11 cellular contexts compared by ENCODE assay signal in the genomic region with DNA sequence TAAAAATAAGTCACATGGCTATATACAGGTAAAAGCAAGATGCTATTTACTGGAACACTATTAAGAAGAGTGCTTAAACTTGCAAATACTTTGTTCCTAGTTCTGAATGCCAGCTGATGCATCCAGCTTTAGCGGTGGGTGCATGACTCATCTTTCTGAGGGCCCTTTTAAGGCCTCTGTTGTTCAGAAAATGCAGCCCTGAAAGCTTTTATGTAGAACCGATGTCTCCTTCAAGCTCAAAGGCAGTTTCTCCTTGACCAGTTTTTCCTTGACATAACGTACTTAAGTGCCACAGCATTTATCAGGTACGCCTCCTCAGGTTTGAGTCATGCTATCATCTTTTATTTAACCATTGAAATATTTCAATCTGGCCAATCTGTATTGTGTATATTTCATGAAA.
A peak's percentile ranks its signal among the peaks of the same experiment; 100 is the strongest.
DNase-seq lines count a peak whose midpoint lies in the region; ATAC-seq and TF ChIP-seq lines count a peak whose summit lies in the region.
"Had no signal": no experiment of that assay in that cellular context is flagged by ENCODE, and none has a peak within 500 bp of the region (broad histone marks: within the 10 kb centered on the region; RNA-seq: fewer than 3 reads in every experiment).

No MANE protein-coding gene starts in this region.

- peak overlapping the region; percentile 34 for H3K4me2 ChIP-seq in osteoblast (ENCODE audit: insufficient read depth, low read length)

- ATAC-seq in esophagus mucosa = peak; percentile 37
- ATAC-seq: activated CD4-positive, alpha-beta T cell treated with anti-CD3 and anti-CD28 coated beads for 36 hours had no signal

- peaks cover 11% of the 10 kb centered on the region for H3K4me1 ChIP-seq in osteoblast (ENCODE audit: insufficient read depth, low read length)
- H3K4me1 ChIP-seq in esophagus squamous epithelium = peaks cover 0 to 14% (median 0%) of the 10 kb centered on the region in 3 donors

- H3K4me3 ChIP-seq in osteoblast (ENCODE audit: insufficient read depth, low read length) (no peak overlapping the region), esophagus squamous epithelium (no peak overlapping the region)

- peak overlapping the region; percentile 85 for H2AFZ ChIP-seq in osteoblast (ENCODE audit: low read length)

- H3K27me3 ChIP-seq in osteoblast (ENCODE audit: insufficient read depth, low read length) (no peaks in the 10 kb centered on the region), esophagus squamous epithelium (no peaks in the 10 kb centered on the region)

- TF ChIP-seq POLR2A in esophagus squamous epithelium (IDR thresholded peaks at IDR 0.05) = no peak

- TF ChIP-seq CTCF in osteoblast (IDR thresholded peaks at IDR 0.05; ENCODE audit: extremely low read depth, low read depth, low read length) (no peak), esophagus squamous epithelium (IDR thresholded peaks at IDR 0.05) (no peak)

- peak overlapping the region; percentile 45 for H3K27ac ChIP-seq in osteoblast (ENCODE audit: low read depth, low read length)
- H3K27ac ChIP-seq in esophagus squamous epithelium = no peak overlapping the region

- H3K36me3 ChIP-seq in osteoblast (ENCODE audit: insufficient read depth, low read length) = no peaks in the 10 kb centered on the region
- no peaks in the 10 kb centered on the region for H3K36me3 ChIP-seq in esophagus squamous epithelium

- no peaks in the 10 kb centered on the region for H3K79me2 ChIP-seq in osteoblast (ENCODE audit: insufficient read depth, low read length)

- 31 to 41% methylated on average over 3 to 4 of the region's 4 CpGs for WGBS in esophagus squamous epithelium, 2 donors

- intact Hi-C loops in esophagus squamous epithelium (cut with DNase I) = no loop called here

- H3K9me3 ChIP-seq in osteoblast (ENCODE audit: low read depth, low read length) (no peaks in the 10 kb centered on the region), esophagus squamous epithelium (no peaks in the 10 kb centered on the region)

- DNase-seq in ELR (ENCODE audit: low read depth) = peak; percentile 58
- DNase-seq in NCI-H187 treated with DMSO at 0.1 percent for 48 hours (lab: John Stamatoyannopoulos, UW) = peak; percentile 26
- DNase-seq in osteoblast (ENCODE audit: insufficient read length, low spot score, missing footprints) = no peak
- no peak for DNase-seq in esophagus squamous epithelium (lab: John Stamatoyannopoulos, UW)
- DNase-seq in RPMI8226 = no peak
- DNase-seq in NCI-H2029 (lab: John Stamatoyannopoulos, UW) = no peak
- no peak for DNase-seq in stimulated activated CD4-positive, alpha-beta T cell treated with anti-CD3 and anti-CD28 coated beads, Interleukin-2, amount 100 ng/mL, for 24 hours
- DNase-seq: activated CD4-positive, alpha-beta T cell treated with anti-CD3 and anti-CD28 coated beads for 36 hours; amygdala; nephron progenitor cell had no signal

- no peaks in the 10 kb centered on the region for H4K20me1 ChIP-seq in osteoblast (ENCODE audit: insufficient read depth, low read length)

Comparison
In these comparisons a context has a peak if more than half of its experiments do, and no peak if none do; other contexts are left out.
1. DNase-seq: peak in ELR (single experiment) and NCI-H187 treated with DMSO at 0.1 percent for 48 hours (single experiment); none in osteoblast (single experiment), esophagus squamous epithelium (single experiment), RPMI8226 (single experiment), NCI-H2029 (single experiment) and stimulated activated CD4-positive, alpha-beta T cell treated with anti-CD3 and anti-CD28 coated beads, Interleukin-2, amount 100 ng/mL, for 24 hours (0 of 2).